In the genomic region with DNA sequence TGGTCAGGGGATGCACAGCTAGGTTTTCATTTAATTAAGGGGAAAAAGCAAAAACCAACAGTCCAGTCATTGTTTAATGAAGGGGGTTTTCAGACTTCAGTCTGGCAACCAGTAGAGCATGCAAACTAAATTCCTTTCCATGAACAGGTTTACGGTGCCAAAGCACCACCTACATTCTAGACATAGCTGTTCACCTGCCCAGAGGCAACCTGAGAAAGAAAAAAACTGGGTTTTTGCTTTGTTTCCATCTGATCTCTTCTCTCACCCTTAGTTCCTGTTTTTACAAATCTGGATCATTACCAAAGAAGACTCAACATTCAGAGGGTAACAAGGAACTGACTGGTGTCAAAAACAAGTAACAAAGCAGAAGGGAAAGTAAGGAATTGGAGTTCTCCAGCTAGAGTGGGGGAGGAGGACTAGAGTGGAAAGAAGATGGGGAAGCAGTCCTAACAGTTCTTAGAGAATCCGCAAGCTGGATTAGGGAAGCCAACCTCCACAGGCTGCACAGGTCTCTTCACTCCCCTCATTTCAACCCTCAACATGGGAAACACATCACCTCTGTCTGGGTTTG, we compare ENCODE assay signal across 13 cellular contexts. TPM values are rescaled to one million over a fixed set of nuclear protein-coding genes. Genes with fewer than 3 reads are reported as not detected.
DNase-seq lines count a peak whose midpoint lies in the region; ATAC-seq and TF ChIP-seq lines count a peak whose summit lies in the region.
"Had no signal": no experiment of that assay in that cellular context is flagged by ENCODE, and none has a peak within 500 bp of the region (broad histone marks: within the 10 kb centered on the region; RNA-seq: fewer than 3 reads in every experiment).

No MANE protein-coding gene starts in this region.

- no peak for TF ChIP-seq CTCF in osteocyte (IDR thresholded peaks at IDR 0.05)

- DNase-seq in left cardiac atrium (no peak), Right ventricle myocardium inferior (ENCODE audit: missing footprints) (no peak), SKM-1 (lab: John Stamatoyannopoulos, UW; ENCODE audit: unreplicated experiment) (peak; percentile 51), kidney glomerular epithelial cell (lab: John Stamatoyannopoulos, UW) (peak; percentile 60), osteocyte (ENCODE audit: extremely low spot score, unreplicated experiment) (no peak), NCI-H510A treated with DMSO at 0.1 percent for 48 hours (lab: John Stamatoyannopoulos, UW) (no peak)
- DNase-seq: amniotic stem cell, gastrocnemius medialis, NCI-H1930 had no signal

- H3K27ac Mint-ChIP-seq in osteocyte (ENCODE audit: unreplicated experiment): no peak overlapping the region
- H3K27ac Mint-ChIP-seq: activated T-helper 1 cell treated with anti-CD3 and anti-CD28 coated beads, Interleukin-12 subunit alpha, Interleukin-12 subunit beta, Interleukin-2, Interleukin-4 antibody, amounts not matched to agents 30 ng/mL and 10 ng/mL and 1 ng/mL, durations not matched to agents 14 hours and 24 hours and 36 hours had no signal

- H3K27me3 Mint-ChIP-seq in osteocyte (ENCODE audit: unreplicated experiment): peaks cover 4% of the 10 kb centered on the region

- no peaks in the 10 kb centered on the region for H3K36me3 Mint-ChIP-seq in osteocyte (ENCODE audit: unreplicated experiment)

- H3K4me1 Mint-ChIP-seq in osteocyte (ENCODE audit: unreplicated experiment): peaks cover 6% of the 10 kb centered on the region

- intact Hi-C loops in left cardiac atrium (cut with DNase I) (loop anchor here (5.0 to 10.0 kb wide), 3 partner anchors 155 to 297 kb away; a partner anchor contains a TSS), Right ventricle myocardium inferior (cut with DNase I) (loop anchor here (5.0 kb wide), 1 partner anchor 297 kb away; no protein-coding TSS in a partner anchor)

- H3K4me3 Mint-ChIP-seq in osteocyte (ENCODE audit: unreplicated experiment): no peak overlapping the region
- H3K4me3 Mint-ChIP-seq: activated T-helper 1 cell treated with anti-CD3 and anti-CD28 coated beads, Interleukin-12 subunit alpha, Interleukin-12 subunit beta, Interleukin-2, Interleukin-4 antibody, amounts not matched to agents 30 ng/mL and 10 ng/mL and 1 ng/mL, durations not matched to agents 14 hours and 24 hours and 36 hours had no signal

- H3K9me3 Mint-ChIP-seq in osteocyte (ENCODE audit: unreplicated experiment): no peaks in the 10 kb centered on the region
- H3K9me3 Mint-ChIP-seq: activated T-helper 1 cell treated with anti-CD3 and anti-CD28 coated beads, Interleukin-12 subunit alpha, Interleukin-12 subunit beta, Interleukin-2, Interleukin-4 antibody, amounts not matched to agents 30 ng/mL and 10 ng/mL and 1 ng/mL, durations not matched to agents 14 hours and 24 hours and 36 hours had no signal

- peak; percentile 25 to 40 for ATAC-seq in left cardiac atrium
- ATAC-seq in Right ventricle myocardium inferior: no peak
- ATAC-seq in GM19452 (IDR thresholded peaks at IDR 0.05; ENCODE audit: unreplicated experiment): no peak
- no peak for ATAC-seq in GM19467 (IDR thresholded peaks at IDR 0.05; ENCODE audit: unreplicated experiment)
- ATAC-seq: gastrocnemius medialis had no signal

RNA-seq across cellular contexts. Expression of a gene that starts 36.4 kb away (rescaled TPM):
- total RNA-seq in left cardiac atrium (10 to 100 TPM; 12.8 to 15.3 TPM), Right ventricle myocardium inferior (50.6 TPM), osteocyte (2.0 and 2.4 TPM in 2 replicates)
- total RNA-seq: activated T-helper 1 cell treated with anti-CD3 and anti-CD28 coated beads, Interleukin-12 subunit alpha, Interleukin-12 subunit beta, Interleukin-2, Interleukin-4 antibody, amounts not matched to agents 30 ng/mL and 10 ng/mL and 1 ng/mL, durations not matched to agents 14 hours and 24 hours and 36 hours; pulmonary artery endothelial cell had no signal

Comparison
In these comparisons a context has a peak if more than half of its experiments do, and no peak if none do; other contexts are left out.
1. ATAC-seq: peak in left cardiac atrium (2 of 2); none in Right ventricle myocardium inferior (single experiment), GM19452 (single experiment) and GM19467 (single experiment).
2. DNase-seq: peak in SKM-1 (single experiment) and kidney glomerular epithelial cell (single experiment); none in left cardiac atrium (single experiment), Right ventricle myocardium inferior (single experiment), osteocyte (single experiment) and NCI-H510A treated with DMSO at 0.1 percent for 48 hours (single experiment).